ENCODE assay signal across 1 cellular context in the genomic region with DNA sequence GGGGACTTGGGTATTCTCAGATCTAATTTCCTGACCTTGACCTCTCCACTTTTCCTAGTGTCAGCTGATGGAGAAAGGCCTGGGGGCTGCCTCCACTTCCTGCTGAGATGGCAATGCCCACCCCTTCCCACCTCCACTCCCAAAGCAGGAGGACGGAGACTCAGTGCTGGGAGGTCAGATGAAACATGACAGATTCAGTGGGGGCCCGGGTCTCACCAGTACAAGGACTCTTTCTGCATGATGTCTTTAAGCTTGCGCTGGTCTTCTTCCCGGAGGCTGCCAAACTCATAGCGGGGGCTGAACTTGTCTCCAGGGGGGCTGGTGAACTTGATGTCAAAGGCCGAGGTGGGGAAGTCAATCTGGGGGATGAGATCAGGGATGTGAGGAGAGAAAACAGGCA.
TF ChIP-seq lines count a peak whose summit lies in the region.

No MANE protein-coding gene starts in this region.

TF ChIP-seq in H1, 55 proteins besides CTCF, POLR2A, EP300 and RAD21:
- TF ChIP-seq HDAC2 (IDR thresholded peaks at IDR 0.05; ENCODE audit: borderline replicate concordance in 1 of 2, low read depth in 2 of 2, low read length in 2 of 2) (no peak), CTBP2 (IDR thresholded peaks at IDR 0.05; ENCODE audit: borderline replicate concordance, insufficient read depth, insufficient read length, low read length) (no peak), JUND (IDR thresholded peaks at IDR 0.05; ENCODE audit: low read length) (no peak), BCL11A (IDR thresholded peaks at IDR 0.05; ENCODE audit: low read depth in 2 of 2, low read length in 2 of 2) (no peak), CBX8 (IDR thresholded peaks at IDR 0.05; ENCODE audit: borderline replicate concordance, low read depth, low read length) (no peak), KDM5A (IDR thresholded peaks at IDR 0.05; ENCODE audit: low read length) (no peak), KDM1A (IDR thresholded peaks at IDR 0.05; ENCODE audit: borderline replicate concordance, low read length) (no peak), KDM4A (IDR thresholded peaks at IDR 0.05; ENCODE audit: low read depth, low read length, severe bottlenecking) (no peak), TAF1 (IDR thresholded peaks at IDR 0.05; ENCODE audit: low read depth, low read length) (no peak), POU5F1 (IDR thresholded peaks at IDR 0.05; ENCODE audit: low read depth, low read length) (no peak), EGR1 (IDR thresholded peaks at IDR 0.05; ENCODE audit: borderline replicate concordance, low read depth, low read length) (no peak), CHD1 (IDR thresholded peaks at IDR 0.05; ENCODE audit: low read depth, low read length) (no peak), YY1 (IDR thresholded peaks at IDR 0.05; ENCODE audit: low read depth, low read length) (no peak)
- TF ChIP-seq, protein P1, sequence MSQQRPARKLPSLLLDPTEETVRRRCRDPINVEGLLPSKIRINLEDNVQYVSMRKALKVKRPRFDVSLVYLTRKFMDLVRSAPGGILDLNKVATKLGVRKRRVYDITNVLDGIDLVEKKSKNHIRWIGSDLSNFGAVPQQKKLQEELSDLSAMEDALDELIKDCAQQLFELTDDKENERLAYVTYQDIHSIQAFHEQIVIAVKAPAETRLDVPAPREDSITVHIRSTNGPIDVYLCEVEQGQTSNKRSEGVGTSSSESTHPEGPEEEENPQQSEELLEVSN (IDR thresholded peaks at IDR 0.05): no peak
